Comparison of ENCODE assay signal across 11 cellular contexts in the genomic region with DNA sequence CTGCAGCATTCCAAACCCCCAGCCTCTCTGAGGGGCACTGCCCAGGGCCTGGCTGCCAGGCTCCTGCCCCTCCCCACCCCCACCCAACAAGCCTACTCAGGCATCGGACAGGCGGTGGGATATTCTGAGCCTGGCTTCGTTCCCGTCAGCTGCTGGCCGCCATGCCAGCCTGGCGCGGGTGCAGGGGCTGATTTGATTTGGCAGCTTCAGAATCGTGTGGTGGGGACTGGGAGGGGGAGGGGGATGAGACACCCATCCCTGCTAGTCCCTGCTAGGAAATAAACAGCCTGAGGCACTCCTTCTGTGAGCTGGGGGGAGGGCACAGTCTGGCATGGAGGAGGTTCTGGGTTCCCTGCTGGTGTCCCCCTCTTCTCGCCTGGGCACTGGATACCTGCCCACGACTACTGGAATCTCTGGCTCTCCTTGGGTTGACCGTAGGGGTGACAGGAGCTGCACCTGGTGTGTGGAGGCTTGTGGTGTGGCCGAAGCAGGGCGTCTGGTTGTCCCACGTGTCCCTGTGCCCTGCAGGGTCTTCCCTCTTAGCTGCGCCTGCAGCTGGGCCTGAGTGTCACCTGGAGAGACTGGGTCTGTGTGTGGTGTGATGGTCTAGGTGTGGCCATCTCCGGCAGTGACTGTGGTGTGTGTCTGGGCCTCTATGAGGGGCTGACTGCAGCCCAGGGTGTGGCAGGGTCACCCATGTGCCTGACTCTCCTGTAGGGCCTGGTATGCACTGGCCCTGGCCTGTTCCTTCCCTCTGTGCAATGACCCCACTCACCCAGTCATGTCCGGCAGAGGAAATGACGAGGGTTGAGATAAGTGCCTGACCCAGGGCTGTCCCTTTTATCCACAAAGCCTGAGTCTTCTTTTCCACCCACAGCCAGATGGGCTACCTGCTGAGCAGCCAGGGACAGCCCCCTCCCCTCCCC. TPM values are rescaled to one million over a fixed set of nuclear protein-coding genes. Genes with fewer than 3 reads are reported as not detected.
DNase-seq lines count a peak whose midpoint lies in the region; ATAC-seq and TF ChIP-seq lines count a peak whose summit lies in the region.
"Had no signal": no experiment of that assay in that cellular context is flagged by ENCODE, and none has a peak within 500 bp of the region (broad histone marks: within the 10 kb centered on the region; RNA-seq: fewer than 3 reads in every experiment).

No MANE protein-coding gene starts in this region.

- peaks cover 0 to 14% (median 0%) of the 10 kb centered on the region in 4 donors for H3K36me3 ChIP-seq in esophagus muscularis mucosa
- H3K36me3 ChIP-seq: ovary had no signal

- H3K4me1 ChIP-seq in esophagus muscularis mucosa = peaks cover 82 to 99% (median 88%) of the 10 kb centered on the region in 4 donors

- H3K4me3 Mint-ChIP-seq in chondrocyte (ENCODE audit: unreplicated experiment) = no peak overlapping the region
- H3K4me3 Mint-ChIP-seq: dendritic cell treated with granulocyte-macrophage colony-stimulating factor and Interleukin-4, amounts not matched to agents 40 ng/mL and 50 ng/mL, for 4 days; T-cell had no signal

- H3K9me3 Mint-ChIP-seq in chondrocyte (ENCODE audit: low read depth) = peaks cover 2% of the 10 kb centered on the region
- H3K9me3 Mint-ChIP-seq: dendritic cell treated with granulocyte-macrophage colony-stimulating factor and Interleukin-4, amounts not matched to agents 40 ng/mL and 50 ng/mL, for 4 days; T-cell had no signal

- no peak for TF ChIP-seq POLR2A in esophagus muscularis mucosa (IDR thresholded peaks at IDR 0.05; ENCODE audit: low read depth)

- peak overlapping the region; percentile 68 to 84 (median 83) for H3K27ac ChIP-seq in esophagus muscularis mucosa (replicated peaks in 1 of 4)
- H3K27ac ChIP-seq: ovary had no signal

- peaks cover 2% of the 10 kb centered on the region for H3K36me3 Mint-ChIP-seq in chondrocyte (ENCODE audit: low read depth)
- H3K36me3 Mint-ChIP-seq: T-cell had no signal

- H3K27me3 Mint-ChIP-seq in chondrocyte (ENCODE audit: low read depth) = peaks cover 35% of the 10 kb centered on the region

- DNase-seq in ELF-1 (ENCODE audit: low read depth, low spot score) = peak; percentile 71
- DNase-seq in SW480 (ENCODE audit: low spot score) = peak; percentile 33
- DNase-seq in esophagus muscularis mucosa (ENCODE audit: extremely low spot score) = no peak
- peak; percentile 95 for DNase-seq in myocyte (ENCODE audit: low read depth)
- no peak for DNase-seq in chondrocyte (ENCODE audit: low spot score)
- no peak for DNase-seq in T-helper 1 cell
- DNase-seq: T-cell had no signal

- no peak overlapping the region for H3K4me3 ChIP-seq in esophagus muscularis mucosa
- H3K4me3 ChIP-seq: ovary had no signal

- 75% methylated on average over 17 of the region's 18 CpGs for WGBS in esophagus muscularis mucosa

- H3K27me3 ChIP-seq in esophagus muscularis mucosa = no peaks in the 10 kb centered on the region
- H3K27me3 ChIP-seq: ovary had no signal

- no peak for ATAC-seq in GM21447 (IDR thresholded peaks at IDR 0.05; ENCODE audit: unreplicated experiment)
- ATAC-seq in HG03521 (IDR thresholded peaks at IDR 0.05; ENCODE audit: unreplicated experiment) = no peak
- ATAC-seq: T-cell had no signal

- no peak overlapping the region for H3K27ac Mint-ChIP-seq in chondrocyte (ENCODE audit: unreplicated experiment)
- H3K27ac Mint-ChIP-seq: dendritic cell treated with granulocyte-macrophage colony-stimulating factor and Interleukin-4, amounts not matched to agents 40 ng/mL and 50 ng/mL, for 4 days; T-cell had no signal

- no peaks in the 10 kb centered on the region for H3K9me3 ChIP-seq in esophagus muscularis mucosa
- H3K9me3 ChIP-seq: ovary had no signal

- intact Hi-C loops in esophagus muscularis mucosa (cut with DNase I) = no loop called here

- TF ChIP-seq CTCF in esophagus muscularis mucosa (IDR thresholded peaks at IDR 0.05) (no peak), chondrocyte (IDR thresholded peaks at IDR 0.05) (no peak)

- no peak for TF ChIP-seq EP300 in esophagus muscularis mucosa (IDR thresholded peaks at IDR 0.05)

- no peaks in the 10 kb centered on the region for H3K4me1 Mint-ChIP-seq in chondrocyte (ENCODE audit: low read depth)
- H3K4me1 Mint-ChIP-seq: T-cell had no signal

RNA-seq across cellular contexts. Expression of gene PDE2A, which starts 42.2 kb away (rescaled TPM):
- 10 to 100 TPM; 40.6 to 68.8 (median 47.6) TPM for total RNA-seq in esophagus muscularis mucosa
- 18.6 and 35.3 TPM in 2 replicates for total RNA-seq in myocyte
- 4.5 TPM for polyA plus RNA-seq in myocyte (2012)
- total RNA-seq in chondrocyte = 0.21 TPM in 1 of 3 replicates, not detected in the others

Comparison
In these comparisons a context has a peak if more than half of its experiments do, and no peak if none do; other contexts are left out.
1. DNase-seq: peak in ELF-1 (single experiment), SW480 (single experiment) and myocyte (single experiment); none in esophagus muscularis mucosa (single experiment), chondrocyte (single experiment) and T-helper 1 cell (0 of 5).
2. RNA of gene PDE2A, which starts 42.2 kb away (total RNA-seq): 40.6 to 68.8 TPM in esophagus muscularis mucosa and 18.6 to 35.3 TPM in myocyte; 0.21 TPM in chondrocyte; every median in the first group is over 10 times any median in the second.